8 cellular contexts compared by ENCODE assay signal in genomic region chr2:91659921-91660275, GRCh38.
DNase-seq lines count a peak whose midpoint lies in the region; ATAC-seq and TF ChIP-seq lines count a peak whose summit lies in the region.
"Not testable (repeated sequence)": the region's sequence is repeated elsewhere in the genome, so short reads cannot be mapped to it uniquely, and the experiment has no call there.

No MANE protein-coding gene starts in this region.

- intact Hi-C loops in left ventricle myocardium superior (cut with micrococcal nuclease), result not testable (repeated sequence)

- H3F3A ChIP-seq in GM23338 (replicated peaks; ENCODE audit: low read depth), result not testable (repeated sequence)

- H3K36me3 ChIP-seq in GM23338 (ENCODE audit: insufficient read depth); neuron (ENCODE audit: insufficient read depth, low read length); upper lobe of left lung: not testable (repeated sequence)

- not testable (repeated sequence) for H2AFZ ChIP-seq in GM23338; neuron (ENCODE audit: low read depth, low read length)

- not testable (repeated sequence) for H3K27me3 Mint-ChIP-seq in GM23338 (ENCODE audit: insufficient read depth, low read depth, poor library complexity); T-helper 2 cell treated with Interferon-gamma antibody and Interleukin-4, amounts not matched to agents 5 μg/mL and 100 μg/mL, for 36 hours (ENCODE audit: low read depth)

- H3K27ac Mint-ChIP-seq in GM23338; T-helper 2 cell treated with Interferon-gamma antibody and Interleukin-4, amounts not matched to agents 5 μg/mL and 100 μg/mL, for 36 hours: not testable (repeated sequence)

- not testable (repeated sequence) for H3K4me1 ChIP-seq in GM23338 (ENCODE audit: insufficient read depth); neuron (ENCODE audit: insufficient read depth, low read length); upper lobe of left lung

- TF ChIP-seq EP300 in upper lobe of left lung (IDR thresholded peaks at IDR 0.05), result not testable (repeated sequence)

- ATAC-seq in GM18861 (IDR thresholded peaks at IDR 0.05; ENCODE audit: unreplicated experiment), result peak; percentile 80
- ATAC-seq in GM23338, result peak; percentile 97
- ATAC-seq in HG03457 (IDR thresholded peaks at IDR 0.05; ENCODE audit: unreplicated experiment), result peak; percentile 100
- peak; percentile 100 for ATAC-seq in left ventricle myocardium superior
- peak; percentile 89 to 99 for ATAC-seq in upper lobe of left lung (ENCODE audit: low FRiP score in 2 of 2)

- H3K4me2 ChIP-seq in GM23338, result peak overlapping the region; percentile 67

- H3K36me3 Mint-ChIP-seq in GM23338 (ENCODE audit: low read depth); T-helper 2 cell treated with Interferon-gamma antibody and Interleukin-4, amounts not matched to agents 5 μg/mL and 100 μg/mL, for 36 hours (ENCODE audit: low read depth): not testable (repeated sequence)

- DNase-seq in GM23338 (ENCODE audit: low spot score) (peak; percentile 50), choroid plexus epithelial cell (ENCODE audit: low read depth) (peak; percentile 50), left ventricle myocardium superior (peak; percentile 57), upper lobe of left lung (peak in 1 of 2 donors; percentile 54)
- DNase-seq in T-helper 2 cell treated with Interferon-gamma antibody and Interleukin-4, amounts not matched to agents 5 μg/mL and 100 μg/mL, for 36 hours (ENCODE audit: low spot score), result not testable (repeated sequence)

- H3K9me2 ChIP-seq in GM23338 (ENCODE audit: insufficient read depth), result not testable (repeated sequence)

- TF ChIP-seq POLR2A in upper lobe of left lung (IDR thresholded peaks at IDR 0.05), result not testable (repeated sequence)

- H3K9me3 Mint-ChIP-seq in GM23338; T-helper 2 cell treated with Interferon-gamma antibody and Interleukin-4, amounts not matched to agents 5 μg/mL and 100 μg/mL, for 36 hours: not testable (repeated sequence)

- not testable (repeated sequence) for H3K9me3 ChIP-seq in neuron (ENCODE audit: low read length); upper lobe of left lung

- H3K79me2 ChIP-seq in GM23338 (replicated peaks; ENCODE audit: insufficient read depth), result not testable (repeated sequence)

- not testable (repeated sequence) for TF ChIP-seq CTCF in GM23338 (conservative IDR thresholded peaks at IDR 0.05; ENCODE audit: low read depth in 2 of 2); choroid plexus epithelial cell (conservative IDR thresholded peaks at IDR 0.05; ENCODE audit: low read depth, low read length); upper lobe of left lung (IDR thresholded peaks at IDR 0.05)

- H3K4me3 ChIP-seq in GM23338 (peak overlapping the region; percentile 46), choroid plexus epithelial cell (ENCODE audit: low read depth, low read length) (peak overlapping the region; percentile 54), neuron (ENCODE audit: low read length) (peak overlapping the region; percentile 42), upper lobe of left lung (peak overlapping the region in 2 of 4 donors; percentile 34 to 50)

- H4K20me1 ChIP-seq in GM23338 (replicated peaks; ENCODE audit: insufficient read depth), result not testable (repeated sequence)

- H3K27me3 ChIP-seq in GM23338 (ENCODE audit: insufficient read depth), result peaks cover 26% of the 10 kb centered on the region
- H3K27me3 ChIP-seq in neuron (ENCODE audit: insufficient read depth, low read length); upper lobe of left lung: not testable (repeated sequence)

- H3K4me1 Mint-ChIP-seq in GM23338; T-helper 2 cell treated with Interferon-gamma antibody and Interleukin-4, amounts not matched to agents 5 μg/mL and 100 μg/mL, for 36 hours (ENCODE audit: low read depth): not testable (repeated sequence)

- peak overlapping the region; percentile 72 for H3K4me3 Mint-ChIP-seq in GM23338
- peak overlapping the region; percentile 61 for H3K4me3 Mint-ChIP-seq in T-helper 2 cell treated with Interferon-gamma antibody and Interleukin-4, amounts not matched to agents 5 μg/mL and 100 μg/mL, for 36 hours

- 10% methylated on average over 2 of the region's 34 CpGs; no CpG with 5 or more reads in 1 of the 2 donors for WGBS in upper lobe of left lung, 2 donors

- H3K27ac ChIP-seq in GM23338 (ENCODE audit: low read depth); upper lobe of left lung: not testable (repeated sequence)
